ENCODE assay signal across 23 cellular contexts in genomic region chr5:32051796-32052195, GRCh38.
DNase-seq lines count a peak whose midpoint lies in the region; ATAC-seq, FAIRE-seq and TF ChIP-seq lines count a peak whose summit lies in the region.
"Had no signal": no experiment of that assay in that cellular context is flagged by ENCODE, and none has a peak within 500 bp of the region (broad histone marks: within the 10 kb centered on the region; RNA-seq: fewer than 3 reads in every experiment).

No MANE protein-coding gene starts in this region.

- H2BK15ac ChIP-seq in H1 (ENCODE audit: low read length): no peak overlapping the region

- 0 out of 2 replicates have a peak overlapping the region, but pooled peaks have one; percentile 9 for H2BK20ac ChIP-seq in H1 (ENCODE audit: low read length)

- no peak overlapping the region for H3K4me3 ChIP-seq in H1 (ENCODE audit: extremely low read depth in 1 of 4, insufficient read depth in 2 of 4, low read depth in 3 of 4, low read length in 4 of 4)
- H3K4me3 ChIP-seq: BLaER1, GM12878 had no signal

- H4K5ac ChIP-seq in H1 (ENCODE audit: insufficient read length, low read depth, low read length): no peak overlapping the region

- H3K56ac ChIP-seq in H1 (replicated peaks; ENCODE audit: insufficient read length, low read depth, low read length): no peak overlapping the region

- TF ChIP-seq CTCF in WTC11 (IDR thresholded peaks at IDR 0.05) (no peak), H1 (IDR thresholded peaks at IDR 0.05; ENCODE audit: control extremely low read depth in 1 of 3, insufficient read depth in 1 of 3, low read depth in 1 of 3, low read length in 3 of 3) (no peak)

- TF ChIP-seq POLR2A in H1 (IDR thresholded peaks at IDR 0.05; ENCODE audit: control extremely low read depth in 1 of 2, low read depth in 2 of 2, low read length in 2 of 2): no peak

- no peak overlapping the region for H3K4me3 Mint-ChIP-seq in WTC11
- H3K4me3 Mint-ChIP-seq: B cell; CD4-positive, CD25-positive, alpha-beta regulatory T cell; CD8-positive, alpha-beta T cell had no signal

- H3K23ac ChIP-seq in H1 (ENCODE audit: insufficient read length): no peak overlapping the region

- no peak for DNase-seq in WTC11 (ENCODE audit: low spot score)
- no peak for DNase-seq in H1 (ENCODE audit: low read depth in 1 of 2, low spot score in 2 of 2)
- DNase-seq in iPS DF 19.7 (ENCODE audit: low read depth, low spot score): peak; percentile 38
- peak; percentile 40 for DNase-seq in smooth muscle cell of the brain vasculature (ENCODE audit: low read depth, low spot score)
- DNase-seq in SW 1271 (lab: John Stamatoyannopoulos, UW): no peak
- no peak for DNase-seq in islet precursor cell
- DNase-seq in NCI-H1105 (lab: John Stamatoyannopoulos, UW): no peak
- DNase-seq: Caco-2; CD4-positive, CD25-positive, alpha-beta regulatory T cell; CD8-positive, alpha-beta T cell; DMS 273 treated with DMSO at 0.1 percent for 48 hours; DMS79; EL; GDM1; GOT3; H7; HCEC 1CT had no signal

- no peaks in the 10 kb centered on the region for H3K79me2 ChIP-seq in H1 (ENCODE audit: control insufficient read depth in 1 of 2, insufficient read depth in 2 of 2, low read length in 2 of 2)

- no peak overlapping the region for H2BK5ac ChIP-seq in H1 (ENCODE audit: low read depth, low read length)

- H2AFZ ChIP-seq in H1 (ENCODE audit: low read length): no peak overlapping the region

- H3K27me3 Mint-ChIP-seq in WTC11 (ENCODE audit: low read depth): no peaks in the 10 kb centered on the region
- H3K27me3 Mint-ChIP-seq: B cell had no signal

- no peaks in the 10 kb centered on the region for H3K27me3 ChIP-seq in H1 (replicated peaks in 1 of 4; ENCODE audit: control insufficient read depth in 3 of 4, extremely low read depth in 1 of 4, insufficient read depth in 3 of 4, low read length in 3 of 4)
- H3K27me3 ChIP-seq: BLaER1 had no signal

- WGBS in H1 (ENCODE audit: extremely low coverage in 1 of 2, insufficient coverage in 1 of 2, insufficient read length in 1 of 2, insufficient replicate concordance in 2 of 2, low coverage in 1 of 2, low lambda C conversion rate in 2 of 2, missing lambda C conversion rate in 1 of 2), 2 experiments: 91% methylated on average over 5 of the region's 5 CpGs; no CpG with 5 or more reads in 1 of the 2 experiments

- no peak overlapping the region for H2BK12ac ChIP-seq in H1 (ENCODE audit: low read depth, low read length)

- H4K8ac ChIP-seq in H1 (ENCODE audit: extremely low read depth, insufficient read depth, low read length): no peak overlapping the region

- no peak for FAIRE-seq in H1 (lab: Jason Lieb, UNC)
- FAIRE-seq: GM12878, GM19239 had no signal

- H4K91ac ChIP-seq in H1 (replicated peaks; ENCODE audit: insufficient read length, low read length): no peak overlapping the region

- peaks cover 5% of the 10 kb centered on the region; the same call in 1 of the 2 replicates for H3K36me3 Mint-ChIP-seq in WTC11
- H3K36me3 Mint-ChIP-seq: CD4-positive, CD25-positive, alpha-beta regulatory T cell; CD8-positive, alpha-beta T cell had no signal

- H3K4me1 ChIP-seq in H1 (replicated peaks in 1 of 4; ENCODE audit: control insufficient read depth in 3 of 4, insufficient read depth in 4 of 4, low read length in 3 of 4): no peaks in the 10 kb centered on the region
- H3K4me1 ChIP-seq: BLaER1, Caco-2 had no signal

- ATAC-seq in WTC11 (peak; percentile 82), GM21526 (IDR thresholded peaks at IDR 0.05; ENCODE audit: low FRiP score, unreplicated experiment) (no peak)
- ATAC-seq: CD8-positive, alpha-beta T cell; GM12878 had no signal

- no peak overlapping the region; a peak in 1 of 4 replicates for H3K4me2 ChIP-seq in H1 (ENCODE audit: insufficient read depth in 1 of 2, low read depth in 2 of 2, low read length in 2 of 2)
- H3K4me2 ChIP-seq: BLaER1 had no signal

- TF ChIP-seq RAD21 in H1 (IDR thresholded peaks at IDR 0.05 in 1 of 2, conservative IDR thresholded peaks at IDR 0.05 in 1 of 2; ENCODE audit: low read depth in 2 of 2, low read length in 2 of 2): no peak

- H2BK120ac ChIP-seq in H1 (replicated peaks; ENCODE audit: low read depth, low read length): no peak overlapping the region

- no peak for TF ChIP-seq EP300 in H1 (IDR thresholded peaks at IDR 0.05; ENCODE audit: borderline replicate concordance in 1 of 2, low read depth in 2 of 2, low read length in 2 of 2)

- H3K9ac ChIP-seq in H1 (replicated peaks in 1 of 4; ENCODE audit: extremely low read depth in 1 of 4, low read depth in 3 of 4, low read length in 3 of 4): no peak overlapping the region
- H3K9ac ChIP-seq: BLaER1 had no signal

- CTCF ChIA-PET in WTC11 (lab: Charles Lee): no interaction called here
- CTCF ChIA-PET in H1 (lab: Charles Lee; ENCODE audit: partially characterized antibody): interaction anchor here (1.1 to 1.8 kb wide), 2 partner anchors 21 to 34 kb away, joined by 3 to 4 read pairs; no protein-coding TSS in a partner anchor

- no peaks in the 10 kb centered on the region for H4K20me1 ChIP-seq in H1 (replicated peaks in 1 of 2; ENCODE audit: control insufficient read depth in 1 of 2, insufficient read depth in 2 of 2, low read length in 2 of 2)
- H4K20me1 ChIP-seq: BLaER1 had no signal

- no peak overlapping the region for H3K4ac ChIP-seq in H1 (replicated peaks; ENCODE audit: insufficient read length, low read depth, low read length)

- no peaks in the 10 kb centered on the region for H3K23me2 ChIP-seq in H1 (ENCODE audit: low read depth, low read length)

- peaks cover 16% of the 10 kb centered on the region for H3K4me1 Mint-ChIP-seq in WTC11
- H3K4me1 Mint-ChIP-seq: B cell; CD4-positive, CD25-positive, alpha-beta regulatory T cell had no signal

- no peaks in the 10 kb centered on the region for H3K9me3 ChIP-seq in H1 (ENCODE audit: insufficient read depth in 2 of 2, low read depth in 1 of 2, low read length in 1 of 2)
- H3K9me3 ChIP-seq: BLaER1, Caco-2 had no signal

- no peak overlapping the region for H3K27ac ChIP-seq in H1 (ENCODE audit: low read depth, low read length)
- H3K27ac ChIP-seq: BLaER1, C4-2B had no signal

- POLR2A ChIA-PET in WTC11 (lab: Charles Lee): no interaction called here
- POLR2A ChIA-PET in H1 (lab: Charles Lee; ENCODE audit: partially characterized antibody): no interaction called here

- H3K36me3 ChIP-seq in H1 (ENCODE audit: control insufficient read depth in 2 of 4, insufficient read depth in 4 of 4, low read length in 3 of 4): peaks cover 0 to 3% (median 0%) of the 10 kb centered on the region in 4 experiments; a peak in 1 of 8 replicates
- H3K36me3 ChIP-seq: BLaER1 had no signal

- peak overlapping the region; percentile 11; the same call in 1 of the 2 replicates for H3K27ac Mint-ChIP-seq in WTC11
- H3K27ac Mint-ChIP-seq: B cell; CD4-positive, CD25-positive, alpha-beta regulatory T cell; CD8-positive, alpha-beta T cell had no signal

- no peak overlapping the region for H3K14ac ChIP-seq in H1 (ENCODE audit: insufficient read length)

- no peaks in the 10 kb centered on the region for H3K9me3 Mint-ChIP-seq in WTC11
- H3K9me3 Mint-ChIP-seq: CD8-positive, alpha-beta T cell had no signal

- no peak overlapping the region for H3K18ac ChIP-seq in H1 (ENCODE audit: extremely low read depth, low read length)

- H3K79me1 ChIP-seq in H1 (ENCODE audit: low read depth, low read length): no peaks in the 10 kb centered on the region

- H2AK5ac ChIP-seq in H1 (ENCODE audit: low read depth, low read length): no peak overlapping the region

TF ChIP-seq in WTC11, 78 proteins besides CTCF, POLR2A, EP300 and RAD21:
- TF ChIP-seq TEAD1 (CRISPR knock-in tag; IDR thresholded peaks at IDR 0.05) (peak; percentile 19; the same call in 1 of the 2 replicates), ATF1 (CRISPR knock-in tag; IDR thresholded peaks at IDR 0.05) (no peak), ZNF121 (CRISPR knock-in tag; IDR thresholded peaks at IDR 0.05) (no peak; the same call in 1 of the 2 replicates)

TF ChIP-seq in H1, 55 proteins besides CTCF, POLR2A, EP300 and RAD21:
- TF ChIP-seq CHD1 (IDR thresholded peaks at IDR 0.05; ENCODE audit: low read depth, low read length) (no peak), YY1 (IDR thresholded peaks at IDR 0.05; ENCODE audit: low read depth, low read length) (0 out of 2 replicates have a peak, but pooled peaks have one; percentile 35), FOSL1 (IDR thresholded peaks at IDR 0.05; ENCODE audit: insufficient read depth, low read depth, low read length) (no peak), CTBP2 (IDR thresholded peaks at IDR 0.05; ENCODE audit: borderline replicate concordance, insufficient read depth, insufficient read length, low read length) (no peak)

Comparison
In these comparisons a context has a peak if more than half of its experiments do, and no peak if none do; other contexts are left out.
1. DNase-seq: peak in iPS DF 19.7 (single experiment) and smooth muscle cell of the brain vasculature (single experiment); none in WTC11 (single experiment), H1 (0 of 2), SW 1271 (0 of 2), islet precursor cell (single experiment) and NCI-H1105 (single experiment).